10 cellular contexts compared by ENCODE assay signal in the genomic region with DNA sequence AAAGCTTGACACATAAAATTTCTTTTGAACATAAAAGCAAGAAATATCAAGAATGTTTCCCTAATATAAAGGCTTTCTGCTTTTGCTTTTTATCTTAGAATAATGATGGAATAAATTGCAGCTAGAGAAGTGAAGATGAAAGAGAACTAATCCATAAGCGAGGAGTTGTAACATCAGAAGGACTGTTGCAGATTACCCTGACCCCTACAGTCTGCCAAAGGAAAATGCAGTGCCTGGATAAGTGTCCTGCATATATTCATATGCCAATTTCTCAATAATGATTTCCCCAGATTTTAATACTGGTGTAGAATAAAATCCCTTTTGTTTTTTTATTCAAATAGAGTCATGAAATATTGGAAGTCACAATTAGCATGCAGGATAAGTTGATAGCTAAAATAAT.
DNase-seq lines count a peak whose midpoint lies in the region; ATAC-seq and TF ChIP-seq lines count a peak whose summit lies in the region.
"Had no signal": no experiment of that assay in that cellular context is flagged by ENCODE, and none has a peak within 500 bp of the region (broad histone marks: within the 10 kb centered on the region; RNA-seq: fewer than 3 reads in every experiment).

No MANE protein-coding gene starts in this region.

- intact Hi-C loops in right lobe of liver (cut with DNase I), result no loop called here

- TF ChIP-seq CTCF in C4-2B (conservative IDR thresholded peaks at IDR 0.05), result peak; percentile 66
- peak; percentile 45 for TF ChIP-seq CTCF in astrocyte of the cerebellum (IDR thresholded peaks at IDR 0.05; ENCODE audit: low read depth, low read length, missing control alignments)
- peak; percentile 17 to 55 (median 40) for TF ChIP-seq CTCF in right lobe of liver (IDR thresholded peaks at IDR 0.05)

- in situ Hi-C loops in astrocyte of the cerebellum (cut with HindIII; ENCODE audit: low sequenced_read_pairs), result no loop called here

- TF ChIP-seq POLR2A in right lobe of liver (IDR thresholded peaks at IDR 0.05), result no peak

- DNase-seq in HT-29 (ENCODE audit: low spot score), result peak; percentile 31
- no peak for DNase-seq in astrocyte of the cerebellum (ENCODE audit: low read depth)
- no peak for DNase-seq in right lobe of liver
- DNase-seq in kidney glomerular epithelial cell (lab: John Stamatoyannopoulos, UW), result no peak
- DNase-seq in NCI-H446 treated with DMSO at 0.1 percent for 48 hours (lab: John Stamatoyannopoulos, UW), result no peak
- DNase-seq in ecto neural progenitor cell (ENCODE audit: low spot score), result no peak
- no peak for DNase-seq in HuH-7 (ENCODE audit: low spot score)
- DNase-seq: SHP77 treated with DMSO at 0.1 percent for 48 hours; stimulated activated CD8-positive, alpha-beta memory T cell treated with anti-CD3 and anti-CD28 coated beads, Interleukin-4, amount 100 ng/mL, for 48 hours had no signal

- no peaks in the 10 kb centered on the region for H3K36me3 ChIP-seq in right lobe of liver

- H3K4me3 ChIP-seq in astrocyte of the cerebellum (ENCODE audit: low read depth, low read length) (no peak overlapping the region), right lobe of liver (no peak overlapping the region)

- peak in 3 of 4 donors; percentile 38 to 63 (median 41) for ATAC-seq in right lobe of liver

- H3K4me1 ChIP-seq in right lobe of liver, result no peaks in the 10 kb centered on the region

- no peaks in the 10 kb centered on the region for H3K27me3 ChIP-seq in right lobe of liver

- no peak overlapping the region for H3K27ac ChIP-seq in C4-2B
- no peak overlapping the region for H3K27ac ChIP-seq in right lobe of liver

- H3K9me3 ChIP-seq in right lobe of liver, result no peaks in the 10 kb centered on the region

- WGBS in right lobe of liver (ENCODE audit: insufficient coverage, low coverage, low lambda C conversion rate, missing lambda C conversion rate), result 26% methylated on average over 1 of the region's 1 CpG
